In genomic region chr2:126946323-126947089, GRCh38 we compare ENCODE assay signal across 17 cellular contexts. TPM values are rescaled to one million over a fixed set of nuclear protein-coding genes. Genes with fewer than 3 reads are reported as not detected.
DNase-seq lines count a peak whose midpoint lies in the region; ATAC-seq, FAIRE-seq and TF ChIP-seq lines count a peak whose summit lies in the region.
"Had no signal": no experiment of that assay in that cellular context is flagged by ENCODE, and none has a peak within 500 bp of the region (broad histone marks: within the 10 kb centered on the region; RNA-seq: fewer than 3 reads in every experiment).

No MANE protein-coding gene starts in this region.

- H2AFZ ChIP-seq in hepatocyte, result no peak overlapping the region

- peak; percentile 34 for ATAC-seq in sciatic nerve
- ATAC-seq: HCT116 had no signal

- intact Hi-C loops in sciatic nerve (cut with DNase I) (no loop called here), breast epithelium (cut with DNase I; ENCODE audit: low total_unique reads) (no loop called here)

- H3K79me2 ChIP-seq in hepatocyte, result no peaks in the 10 kb centered on the region

- WGBS in hepatocyte (ENCODE audit: low lambda C conversion rate, missing lambda C conversion rate), result 64% methylated on average over 7 of the region's 7 CpGs

- H3K4me2 ChIP-seq in hepatocyte, result no peak overlapping the region

- H3K4me1 ChIP-seq in hepatocyte (ENCODE audit: insufficient read depth) (peaks cover 13% of the 10 kb centered on the region), breast epithelium (no peaks in the 10 kb centered on the region)

- H3K9me2 ChIP-seq in hepatocyte (replicated peaks; ENCODE audit: insufficient read depth), result no peaks in the 10 kb centered on the region

- FAIRE-seq in RCC 7860 (lab: Jason Lieb, UNC), result peak; percentile 97

- H3K4me3 ChIP-seq in hepatocyte (no peak overlapping the region), breast epithelium (no peak overlapping the region)

- H4K20me1 ChIP-seq in hepatocyte (ENCODE audit: insufficient read depth, poor library complexity, severe bottlenecking), result no peaks in the 10 kb centered on the region

- DNase-seq in EH (ENCODE audit: low read depth), result peak; percentile 20
- DNase-seq in RCC 7860 (ENCODE audit: low spot score), result peak; percentile 8
- no peak for DNase-seq in hepatocyte (ENCODE audit: low spot score)
- no peak for DNase-seq in sciatic nerve (ENCODE audit: low spot score)
- DNase-seq in breast epithelium (ENCODE audit: low spot score in 2 of 2), result no peak
- no peak for DNase-seq in dermis blood vessel endothelial cell
- no peak for DNase-seq in iPS-NIHi7 (ENCODE audit: extremely low spot score)
- DNase-seq: KG1, NCI-H1048, NCI-H2107, NCI-H345, NCI-H748 treated with DMSO at 0.1 percent for 48 hours, SIG-M5, SW 1271 had no signal

- H3K9me3 ChIP-seq in hepatocyte (ENCODE audit: low read depth) (no peaks in the 10 kb centered on the region), breast epithelium (no peaks in the 10 kb centered on the region)

- H3K27me3 ChIP-seq in hepatocyte, result no peaks in the 10 kb centered on the region
- no peaks in the 10 kb centered on the region for H3K27me3 ChIP-seq in breast epithelium

- no peak for TF ChIP-seq POLR2A in breast epithelium (IDR thresholded peaks at IDR 0.05)

- peak overlapping the region; percentile 51 for H3K27ac ChIP-seq in hepatocyte
- no peak overlapping the region for H3K27ac ChIP-seq in breast epithelium

- no peaks in the 10 kb centered on the region for H3K36me3 ChIP-seq in hepatocyte (replicated peaks; ENCODE audit: insufficient read depth, low read depth)
- no peaks in the 10 kb centered on the region for H3K36me3 ChIP-seq in breast epithelium

- TF ChIP-seq CTCF in hepatocyte (IDR thresholded peaks at IDR 0.05; ENCODE audit: poor library complexity), result no peak
- no peak for TF ChIP-seq CTCF in breast epithelium (IDR thresholded peaks at IDR 0.05)

RNA-seq across cellular contexts. Expression of gene TEX51, which starts 47.8 kb away (rescaled TPM):
- total RNA-seq in hepatocyte (not detected in 2 replicates), sciatic nerve (not detected), breast epithelium (not detected), dermis blood vessel endothelial cell (not detected in 2 replicates)
- not detected in 2 replicates for polyA plus RNA-seq in hepatocyte
- total RNA-seq: M059J had no signal
- polyA plus RNA-seq: BJ had no signal

Comparison
In these comparisons a context has a peak if more than half of its experiments do, and no peak if none do; other contexts are left out.
1. DNase-seq: peak in EH (single experiment) and RCC 7860 (single experiment); none in hepatocyte (single experiment), sciatic nerve (single experiment), breast epithelium (0 of 2), dermis blood vessel endothelial cell (single experiment) and iPS-NIHi7 (single experiment).